In the genomic region with DNA sequence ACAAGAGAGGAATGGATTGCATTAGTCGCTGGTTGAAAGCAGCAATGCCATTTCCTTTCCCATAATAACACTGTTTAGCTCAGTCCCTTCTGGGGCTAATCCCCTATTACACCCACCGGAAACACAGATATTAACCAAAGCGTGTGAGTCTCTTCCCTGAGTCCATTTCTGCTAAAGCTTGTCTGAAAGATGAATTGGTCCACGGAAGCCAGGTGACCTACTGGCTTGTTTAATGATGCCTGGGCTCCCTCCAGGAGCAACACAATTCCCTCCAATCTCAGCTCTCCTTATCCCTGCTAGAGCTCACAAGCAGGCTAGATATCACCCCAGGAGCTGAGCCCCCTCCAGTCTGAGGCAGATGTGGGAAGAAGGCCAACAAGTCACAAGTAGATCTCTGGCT, we compare ENCODE assay signal across 13 cellular contexts. TPM values are rescaled to one million over a fixed set of nuclear protein-coding genes. Genes with fewer than 3 reads are reported as not detected.
DNase-seq lines count a peak whose midpoint lies in the region; TF ChIP-seq lines count a peak whose summit lies in the region.
"Not testable (repeated sequence)": the region's sequence is repeated elsewhere in the genome, so short reads cannot be mapped to it uniquely, and the experiment has no call there.
"Had no signal": no experiment of that assay in that cellular context is flagged by ENCODE, and none has a peak within 500 bp of the region (broad histone marks: within the 10 kb centered on the region; RNA-seq: fewer than 3 reads in every experiment).

No MANE protein-coding gene starts in this region.

- H3K9me3 Mint-ChIP-seq in CD14-positive monocyte; mesothelial cell of epicardium; progenitor cell of endocrine pancreas (ENCODE audit: low read depth): not testable (repeated sequence)

- peak overlapping the region; percentile 46 for H3K4me2 ChIP-seq in hepatocyte

- H2AFZ ChIP-seq in hepatocyte = not testable (repeated sequence)

- peak overlapping the region; percentile 51 to 67 for H3K4me3 Mint-ChIP-seq in CD14-positive monocyte
- H3K4me3 Mint-ChIP-seq in mesothelial cell of epicardium = peak overlapping the region; percentile 33
- not testable (repeated sequence) for H3K4me3 Mint-ChIP-seq in progenitor cell of endocrine pancreas (ENCODE audit: low read depth)

- H3K36me3 ChIP-seq in SJCRH30; hepatocyte (replicated peaks; ENCODE audit: insufficient read depth, low read depth): not testable (repeated sequence)

- H3K27me3 ChIP-seq in SJCRH30, hepatocyte: not testable (repeated sequence)

- peaks cover 44% of the 10 kb centered on the region for H3K4me1 Mint-ChIP-seq in CD14-positive monocyte
- H3K4me1 Mint-ChIP-seq in mesothelial cell of epicardium = peaks cover 43% of the 10 kb centered on the region
- peaks cover 11% of the 10 kb centered on the region for H3K4me1 Mint-ChIP-seq in progenitor cell of endocrine pancreas (ENCODE audit: low read depth)

- H3K79me2 ChIP-seq in hepatocyte = not testable (repeated sequence)

- not testable (repeated sequence) for H3K9me3 ChIP-seq in SJCRH30 (replicated peaks); hepatocyte (ENCODE audit: low read depth)

- intact Hi-C loops in CD14-positive monocyte (cut with micrococcal nuclease) = loop anchor here in 1 of 2 donors (5.0 kb wide), 1 partner anchor 54 kb away; no protein-coding TSS in a partner anchor

- not testable (repeated sequence) for H4K20me1 ChIP-seq in hepatocyte (ENCODE audit: insufficient read depth, poor library complexity, severe bottlenecking)

- DNase-seq in CD14-positive monocyte (ENCODE audit: low spot score); epithelial cell of esophagus (ENCODE audit: low read depth); hepatocyte (ENCODE audit: low spot score); mesothelial cell of epicardium (ENCODE audit: low spot score in 2 of 2, unreplicated experiment in 2 of 2); progenitor cell of endocrine pancreas (ENCODE audit: low spot score, unreplicated experiment): not testable (repeated sequence)
- DNase-seq in NCI-H2227 (lab: John Stamatoyannopoulos, UW; ENCODE audit: unreplicated experiment) (peak; percentile 18), SJCRH30 (peak; percentile 29 to 66)

- not testable (repeated sequence) for H3K9me2 ChIP-seq in hepatocyte (replicated peaks; ENCODE audit: insufficient read depth)

- H3K4me3 ChIP-seq in SJCRH30 = peak overlapping the region; percentile 19; the same call in 1 of the 2 replicates
- H3K4me3 ChIP-seq in epithelial cell of esophagus (ENCODE audit: low read length) = peak overlapping the region; percentile 2
- not testable (repeated sequence) for H3K4me3 ChIP-seq in hepatocyte

- not testable (repeated sequence) for H3K36me3 Mint-ChIP-seq in CD14-positive monocyte; mesothelial cell of epicardium; progenitor cell of endocrine pancreas (ENCODE audit: insufficient read depth)

- H3K4me1 ChIP-seq in SJCRH30 = not testable (repeated sequence)
- H3K4me1 ChIP-seq in hepatocyte (ENCODE audit: insufficient read depth) = peaks cover 21% of the 10 kb centered on the region

- H3K27ac ChIP-seq in SJCRH30 (peak overlapping the region; percentile 48; the same call in 1 of the 2 replicates), hepatocyte (peak overlapping the region; percentile 78)

- 18% methylated on average over 4 of the region's 4 CpGs for WGBS in hepatocyte (ENCODE audit: low lambda C conversion rate, missing lambda C conversion rate)

- H3K27me3 Mint-ChIP-seq in CD14-positive monocyte (ENCODE audit: low read depth in 3 of 3); mesothelial cell of epicardium (ENCODE audit: low read depth); progenitor cell of endocrine pancreas: not testable (repeated sequence)

- peak overlapping the region in 5 of 7 donors; percentile 53 to 88 (median 71) for H3K27ac Mint-ChIP-seq in CD14-positive monocyte
- H3K27ac Mint-ChIP-seq in mesothelial cell of epicardium = peak overlapping the region; percentile 94
- H3K27ac Mint-ChIP-seq in progenitor cell of endocrine pancreas = peak overlapping the region; percentile 33

- not testable (repeated sequence) for TF ChIP-seq CTCF in CD14-positive monocyte (IDR thresholded peaks at IDR 0.05); epithelial cell of esophagus (IDR thresholded peaks at IDR 0.05; ENCODE audit: insufficient read depth, low read depth, low read length, missing control alignments); hepatocyte (IDR thresholded peaks at IDR 0.05; ENCODE audit: poor library complexity); mesothelial cell of epicardium (IDR thresholded peaks at IDR 0.05; ENCODE audit: unreplicated experiment); progenitor cell of endocrine pancreas (IDR thresholded peaks at IDR 0.05; ENCODE audit: unreplicated experiment)

RNA-seq across cellular contexts. Expression of a gene that starts 1.7 kb away (rescaled TPM):
- polyA plus RNA-seq in CD14-positive monocyte (10 to 100 TPM in 1 of 2 donors, 1 to 10 TPM in 1; 8.1 to 13.0 TPM), hepatocyte (3.7 and 5.0 TPM in 2 replicates)
- not detected in 2 replicates for total RNA-seq in SJCRH30 (2014; rRNA removed; shearing (Covaris generic))
- total RNA-seq in hepatocyte (2.1 and 3.8 TPM in 2 replicates), mesothelial cell of epicardium (8.4 to 11.1 TPM (median 10.9 TPM) in 3 replicates), progenitor cell of endocrine pancreas (0.67 and 1.5 TPM in 2 replicates)
- total RNA-seq: A172; CD4-positive, alpha-beta memory T cell; Daoy; GM23338; LHCN-M2 had no signal
- polyA plus RNA-seq: CD4-positive, alpha-beta memory T cell; GM23338 had no signal

RNA-seq across cellular contexts. Expression of a gene that starts 15.1 kb away (rescaled TPM):
- 10 to 100 TPM; 14.4 to 23.7 TPM for polyA plus RNA-seq in CD14-positive monocyte
- not detected in 2 replicates for total RNA-seq in SJCRH30 (2014; rRNA removed; shearing (Covaris generic))
- total RNA-seq in hepatocyte = 0.12 and 0.30 TPM in 2 replicates
- 0.34 and 1.2 TPM in 2 replicates for polyA plus RNA-seq in hepatocyte
- total RNA-seq in mesothelial cell of epicardium = 1.1 to 1.6 TPM (median 1.5 TPM) in 3 replicates
- total RNA-seq in progenitor cell of endocrine pancreas = not detected in 2 replicates
- total RNA-seq: A172; CD4-positive, alpha-beta memory T cell; Daoy; GM23338; LHCN-M2; MCF 10A had no signal
- polyA plus RNA-seq: CD4-positive, alpha-beta memory T cell; GM23338 had no signal

RNA-seq across cellular contexts. Expression of a gene that starts 29.2 kb away (rescaled TPM):
- polyA plus RNA-seq in CD14-positive monocyte (not detected), hepatocyte (0.19 TPM in 1 of 2 replicates, not detected in the other)
- not detected in 2 replicates for total RNA-seq in SJCRH30 (2014; rRNA removed; shearing (Covaris generic))
- total RNA-seq in hepatocyte (0.40 and 0.63 TPM in 2 replicates), mesothelial cell of epicardium (1.2 to 1.3 TPM (median 1.2 TPM) in 3 replicates), progenitor cell of endocrine pancreas (0.22 and 0.62 TPM in 2 replicates)
- total RNA-seq: A172, LHCN-M2, MCF 10A had no signal
- polyA plus RNA-seq: CD4-positive, alpha-beta memory T cell; GM23338 had no signal

RNA-seq across cellular contexts. Expression of a gene that starts 51.1 kb away (rescaled TPM):
- polyA plus RNA-seq in CD14-positive monocyte (10 to 100 TPM; 32.5 to 34.1 TPM), hepatocyte (62.8 and 64.8 TPM in 2 replicates)
- 77.2 and 82.5 TPM in 2 replicates for total RNA-seq in SJCRH30 (2014; rRNA removed; shearing (Covaris generic))
- total RNA-seq in hepatocyte (42.5 and 42.6 TPM in 2 replicates), mesothelial cell of epicardium (66.4 to 69.5 TPM (median 69.4 TPM) in 3 replicates), progenitor cell of endocrine pancreas (67.8 and 68.4 TPM in 2 replicates)

Comparison
In these comparisons a context has a peak if more than half of its experiments do, and no peak if none do; other contexts are left out.
1. H3K27ac Mint-ChIP-seq: peak in every context shown above with its lines; median percentile 94 in mesothelial cell of epicardium; 71 in CD14-positive monocyte; 33 in progenitor cell of endocrine pancreas.